In genomic region chr5:133059621-133060020, GRCh38 we compare ENCODE assay signal across 18 cellular contexts. TPM values are rescaled to one million over a fixed set of nuclear protein-coding genes. Genes with fewer than 3 reads are reported as not detected.
DNase-seq lines count a peak whose midpoint lies in the region; ATAC-seq, FAIRE-seq and TF ChIP-seq lines count a peak whose summit lies in the region.
"Had no signal": no experiment of that assay in that cellular context is flagged by ENCODE, and none has a peak within 500 bp of the region (broad histone marks: within the 10 kb centered on the region; RNA-seq: fewer than 3 reads in every experiment).

No MANE protein-coding gene starts in this region.

- FAIRE-seq in D721Med (lab: Jason Lieb, UNC) (peak; percentile 94), HTR-8/SVneo (lab: Jason Lieb, UNC) (no peak)

- H3K27me3 Mint-ChIP-seq in CD4-positive, alpha-beta memory T cell = no peaks in the 10 kb centered on the region
- H3K27me3 Mint-ChIP-seq in T-helper 17 cell (no peaks in the 10 kb centered on the region), neural crest cell (ENCODE audit: low read depth) (no peaks in the 10 kb centered on the region)

- no peaks in the 10 kb centered on the region for H3K27me3 ChIP-seq in CD4-positive, alpha-beta memory T cell (ENCODE audit: insufficient read depth, low read length)
- H3K27me3 ChIP-seq in tibial artery = no peaks in the 10 kb centered on the region
- H3K27me3 ChIP-seq: MG63 had no signal

- H3K27ac Mint-ChIP-seq in CD4-positive, alpha-beta memory T cell = peak overlapping the region in 4 of 7 donors; percentile 5 to 61 (median 33)
- H3K27ac Mint-ChIP-seq in T-helper 17 cell (peak overlapping the region; percentile 34), neural crest cell (ENCODE audit: unreplicated experiment) (no peak overlapping the region)

- TF ChIP-seq CTCF in D721Med (IDR thresholded peaks at IDR 0.05; ENCODE audit: insufficient read depth, missing control alignments) = no peak
- TF ChIP-seq CTCF in neural crest cell (conservative IDR thresholded peaks at IDR 0.05) = no peak
- no peak for TF ChIP-seq CTCF in tibial artery (IDR thresholded peaks at IDR 0.05)

- no peak overlapping the region for H3K27ac ChIP-seq in CD4-positive, alpha-beta memory T cell (ENCODE audit: low read depth, low read length)
- no peak overlapping the region for H3K27ac ChIP-seq in tibial artery
- H3K27ac ChIP-seq: KMS-11, SK-N-MC had no signal

- no peaks in the 10 kb centered on the region for H3K9me3 ChIP-seq in CD4-positive, alpha-beta memory T cell (ENCODE audit: control insufficient read depth in 1 of 2, low read length in 2 of 2)
- H3K9me3 ChIP-seq in T-helper 17 cell (ENCODE audit: control insufficient read depth, low read length, poor library complexity, severe bottlenecking) (no peaks in the 10 kb centered on the region), tibial artery (no peaks in the 10 kb centered on the region)
- H3K9me3 ChIP-seq: MG63 had no signal

- peaks cover 63% of the 10 kb centered on the region for H3K4me1 ChIP-seq in CD4-positive, alpha-beta memory T cell (ENCODE audit: insufficient read depth, low read length)
- H3K4me1 ChIP-seq in tibial artery = peaks cover 0 to 60% (median 14%) of the 10 kb centered on the region in 4 donors

- H3K36me3 Mint-ChIP-seq in CD4-positive, alpha-beta memory T cell = peaks cover 0 to 9% of the 10 kb centered on the region in 2 donors
- H3K36me3 Mint-ChIP-seq in T-helper 17 cell (ENCODE audit: low read depth) = no peaks in the 10 kb centered on the region
- H3K36me3 Mint-ChIP-seq in neural crest cell (ENCODE audit: low read depth) = peaks cover 3% of the 10 kb centered on the region

- intact Hi-C loops in CD4-positive, alpha-beta memory T cell (cut with micrococcal nuclease) = no loop called here
- intact Hi-C loops in tibial artery (cut with DNase I; ENCODE audit: low total_unique reads) = no loop called here
- intact Hi-C loops in Right ventricle myocardium superior (cut with DNase I) = no loop called here

- CTCF ChIA-PET in CD4-positive, alpha-beta memory T cell (lab: Charles Lee; ENCODE audit: partially characterized antibody) = no interaction called here

- no peak overlapping the region for H3K4me3 Mint-ChIP-seq in CD4-positive, alpha-beta memory T cell
- H3K4me3 Mint-ChIP-seq in T-helper 17 cell (no peak overlapping the region), neural crest cell (peak overlapping the region; percentile 11)

- DNase-seq in CD4-positive, alpha-beta memory T cell = no peak
- DNase-seq in D721Med (ENCODE audit: insufficient read length, low spot score) (peak; percentile 34), T-helper 17 cell (no peak), neural crest cell (ENCODE audit: low read depth, low spot score) (no peak), tibial artery (no peak), Right ventricle myocardium superior (no peak), HTR-8/SVneo (ENCODE audit: insufficient read length, low spot score) (no peak)
- DNase-seq: COR-L47; DMS53; H7; MG63; NCI-H1930; NCI-H2171 treated with DMSO at 0.1 percent for 48 hours; NCI-H510A treated with DMSO at 0.1 percent for 48 hours; NK-92 treated with Interleukin-12 subunit alpha and Interleukin-12 subunit beta, amount 100 ng/mL, for 24 hours; PC-3 had no signal

- H3K4me1 Mint-ChIP-seq in CD4-positive, alpha-beta memory T cell = peaks cover 36 to 70% (median 51%) of the 10 kb centered on the region in 4 donors
- H3K4me1 Mint-ChIP-seq in T-helper 17 cell = peaks cover 36% of the 10 kb centered on the region
- peaks cover 30% of the 10 kb centered on the region for H3K4me1 Mint-ChIP-seq in neural crest cell

- POLR2A ChIA-PET in CD4-positive, alpha-beta memory T cell (lab: Charles Lee; ENCODE audit: partially characterized antibody) = no interaction called here

- no peaks in the 10 kb centered on the region for H3K9me3 Mint-ChIP-seq in CD4-positive, alpha-beta memory T cell
- H3K9me3 Mint-ChIP-seq in neural crest cell = no peaks in the 10 kb centered on the region

- no peak overlapping the region for H3K4me3 ChIP-seq in CD4-positive, alpha-beta memory T cell (ENCODE audit: low read length in 2 of 2)
- H3K4me3 ChIP-seq in tibial artery = no peak overlapping the region
- H3K4me3 ChIP-seq: MG63, SK-N-MC had no signal

- no peak for ATAC-seq in T-helper 17 cell
- no peak for ATAC-seq in Right ventricle myocardium superior (ENCODE audit: poor library complexity)
- ATAC-seq: PC-3 had no signal

- no peaks in the 10 kb centered on the region for H3K36me3 ChIP-seq in CD4-positive, alpha-beta memory T cell (ENCODE audit: insufficient read depth, low read length)
- no peaks in the 10 kb centered on the region for H3K36me3 ChIP-seq in tibial artery

RNA-seq across cellular contexts. Expression of gene HSPA4, which starts 7.8 kb away (rescaled TPM):
- total RNA-seq in CD4-positive, alpha-beta memory T cell = 10 to 100 TPM; 55.9 to 58.1 TPM
- polyA plus RNA-seq in CD4-positive, alpha-beta memory T cell = 10 to 100 TPM; 32.2 to 45.1 TPM
- total RNA-seq in T-helper 17 cell = 10 to 100 TPM; 49.3 to 50.1 TPM
- 161 and 166 TPM in 2 replicates for total RNA-seq in neural crest cell
- total RNA-seq in Right ventricle myocardium superior = 68.8 TPM

RNA-seq across cellular contexts. Expression of gene ZCCHC10, which starts 33.3 kb away (rescaled TPM):
- total RNA-seq in CD4-positive, alpha-beta memory T cell = 10 to 100 TPM; 20.1 to 20.6 TPM
- 10 to 100 TPM; 46.8 to 50.2 TPM for polyA plus RNA-seq in CD4-positive, alpha-beta memory T cell
- total RNA-seq in T-helper 17 cell (10 to 100 TPM; 12.9 to 18.1 TPM), neural crest cell (26.5 and 29.2 TPM in 2 replicates), Right ventricle myocardium superior (14.7 TPM)
